Comparison of ENCODE assay signal across 26 cellular contexts in genomic region chr10:4786043-4786839, GRCh38.
"Had no signal": no experiment of that assay in that cellular context is flagged by ENCODE, and none has a peak within 500 bp of the region (broad histone marks: within the 10 kb centered on the region; RNA-seq: fewer than 3 reads in every experiment).

No MANE protein-coding gene starts in this region.

- H3K4me3 ChIP-seq: colonic mucosa, esophagus squamous epithelium, heart right ventricle, lung, neural progenitor cell, prostate gland, right atrium auricular region, sigmoid colon, stomach, thyroid gland had no signal

- H3K27me3 Mint-ChIP-seq: dendritic cell treated with granulocyte-macrophage colony-stimulating factor and Interleukin-4, amounts not matched to agents 40 ng/mL and 50 ng/mL, for 4 days had no signal

- H3K9me3 Mint-ChIP-seq: dendritic cell treated with granulocyte-macrophage colony-stimulating factor and Interleukin-4, amounts not matched to agents 40 ng/mL and 50 ng/mL, for 4 days; endodermal cell; memory B cell; natural killer cell treated with Interleukin-12 subunit alpha and Interleukin-12 subunit beta and Interleukin-15 and Interleukin-18, amount 100 ng/mL, for 72 hours; neural progenitor cell; stimulated activated effector memory CD8-positive, alpha-beta T cell treated with anti-CD3 and anti-CD28 coated beads, Interleukin-12 subunit alpha, Interleukin-12 subunit beta, amount 100 ng/mL, for 72 hours had no signal

- H2AFZ ChIP-seq: neural progenitor cell had no signal

- H3K9ac ChIP-seq: neural progenitor cell had no signal

- H3K9me3 ChIP-seq: colonic mucosa, esophagus squamous epithelium, heart right ventricle, prostate gland, right atrium auricular region, sigmoid colon, stomach, thyroid gland had no signal

- H3K4me1 Mint-ChIP-seq: endodermal cell; neural progenitor cell; stimulated activated effector memory CD8-positive, alpha-beta T cell treated with anti-CD3 and anti-CD28 coated beads, Interleukin-12 subunit alpha, Interleukin-12 subunit beta, amount 100 ng/mL, for 72 hours had no signal

- ATAC-seq: heart right ventricle; left colon; left ventricle myocardium superior; natural killer cell treated with Interleukin-12 subunit alpha and Interleukin-12 subunit beta and Interleukin-15 and Interleukin-18, amount 100 ng/mL, for 72 hours; stimulated activated effector memory CD8-positive, alpha-beta T cell treated with anti-CD3 and anti-CD28 coated beads, Interleukin-12 subunit alpha, Interleukin-12 subunit beta, amount 100 ng/mL, for 72 hours had no signal

- H3K4me1 ChIP-seq: colonic mucosa, esophagus squamous epithelium, neural progenitor cell, prostate gland, right atrium auricular region, sigmoid colon, stomach had no signal

- H3K36me3 ChIP-seq: colonic mucosa, esophagus squamous epithelium, heart right ventricle, neural progenitor cell, prostate gland, right atrium auricular region, sigmoid colon, stomach, thyroid gland had no signal

- H3K27ac Mint-ChIP-seq: dendritic cell treated with granulocyte-macrophage colony-stimulating factor and Interleukin-4, amounts not matched to agents 40 ng/mL and 50 ng/mL, for 4 days; endodermal cell; memory B cell; natural killer cell treated with Interleukin-12 subunit alpha and Interleukin-12 subunit beta and Interleukin-15 and Interleukin-18, amount 100 ng/mL, for 72 hours; neural progenitor cell; stimulated activated effector memory CD8-positive, alpha-beta T cell treated with anti-CD3 and anti-CD28 coated beads, Interleukin-12 subunit alpha, Interleukin-12 subunit beta, amount 100 ng/mL, for 72 hours had no signal

- H3K4me2 ChIP-seq: neural progenitor cell had no signal

- H3K27ac ChIP-seq: colonic mucosa, esophagus squamous epithelium, heart right ventricle, neural progenitor cell, prostate gland, right atrium auricular region, sigmoid colon, stomach, thyroid gland had no signal

- DNase-seq: colonic mucosa; effector CD8-positive, alpha-beta T cell; endodermal cell; esophagus squamous epithelium; foreskin melanocyte; glutamatergic neuron; heart right ventricle; hippocampal formation; kidney glomerular epithelial cell; left colon; left ventricle myocardium superior; sigmoid colon; stimulated activated CD4-positive, alpha-beta T cell treated with anti-CD3 and anti-CD28 coated beads, Interleukin-2, amount 100 ng/mL, for 24 hours; stimulated activated CD4-positive, alpha-beta T cell treated with anti-CD3 and anti-CD28 coated beads, Interleukin-4, amount 100 ng/mL, for 24 hours; stimulated activated naive CD4-positive, alpha-beta T cell treated with Interleukin-2 at 50 U/mL for 16 hours; stomach; thyroid gland; trophoblast cell had no signal

- H3K27me3 ChIP-seq: colonic mucosa, neural progenitor cell, right atrium auricular region, sigmoid colon, thyroid gland had no signal

- H3K36me3 Mint-ChIP-seq: memory B cell; natural killer cell treated with Interleukin-12 subunit alpha and Interleukin-12 subunit beta and Interleukin-15 and Interleukin-18, amount 100 ng/mL, for 72 hours; neural progenitor cell; stimulated activated effector memory CD8-positive, alpha-beta T cell treated with anti-CD3 and anti-CD28 coated beads, Interleukin-12 subunit alpha, Interleukin-12 subunit beta, amount 100 ng/mL, for 72 hours had no signal

- H3K4me3 Mint-ChIP-seq: dendritic cell treated with granulocyte-macrophage colony-stimulating factor and Interleukin-4, amounts not matched to agents 40 ng/mL and 50 ng/mL, for 4 days; endodermal cell; memory B cell; natural killer cell treated with Interleukin-12 subunit alpha and Interleukin-12 subunit beta and Interleukin-15 and Interleukin-18, amount 100 ng/mL, for 72 hours; neural progenitor cell; stimulated activated effector memory CD8-positive, alpha-beta T cell treated with anti-CD3 and anti-CD28 coated beads, Interleukin-12 subunit alpha, Interleukin-12 subunit beta, amount 100 ng/mL, for 72 hours had no signal
